1 cellular context compared by ENCODE assay signal in genomic region chr1:47227370-47228232, GRCh38.
A peak's percentile ranks its signal among the peaks of the same experiment; 100 is the strongest.
TF ChIP-seq lines count a peak whose summit lies in the region.

No MANE protein-coding gene starts in this region.

TF ChIP-seq in H1, 55 proteins besides CTCF, POLR2A, EP300 and RAD21:
- TF ChIP-seq NANOG (IDR thresholded peaks at IDR 0.05; ENCODE audit: insufficient read depth, low read depth, low read length, poor library complexity, severe bottlenecking), result no peak
- no peak for TF ChIP-seq ASH2L (IDR thresholded peaks at IDR 0.05; ENCODE audit: low read length)
- peak; percentile 1; the same call in 1 of the 2 replicates for TF ChIP-seq SUZ12 (IDR thresholded peaks at IDR 0.05; ENCODE audit: low read length)
